Comparison of ENCODE assay signal across 2 cellular contexts in genomic region chr5:140579188-140579747, GRCh38. TPM values are rescaled to one million over a fixed set of nuclear protein-coding genes. Genes with fewer than 3 reads are reported as not detected.
"Had no signal": no experiment of that assay in that cellular context is flagged by ENCODE, and none has a peak within 500 bp of the region (broad histone marks: within the 10 kb centered on the region; RNA-seq: fewer than 3 reads in every experiment).

No MANE protein-coding gene starts in this region.

RNA-seq across cellular contexts. Expression of gene CD14, which starts 53.7 kb away (rescaled TPM):
- total RNA-seq: GM23338, H1 had no signal
- polyA plus RNA-seq: GM23338 had no signal
